9 cellular contexts compared by ENCODE assay signal in genomic region chr2:6826081-6826913, GRCh38. TPM values are rescaled to one million over a fixed set of nuclear protein-coding genes. Genes with fewer than 3 reads are reported as not detected.
DNase-seq lines count a peak whose midpoint lies in the region; ATAC-seq and TF ChIP-seq lines count a peak whose summit lies in the region.
"Had no signal": no experiment of that assay in that cellular context is flagged by ENCODE, and none has a peak within 500 bp of the region (broad histone marks: within the 10 kb centered on the region; RNA-seq: fewer than 3 reads in every experiment).

No MANE protein-coding gene starts in this region.

- H3K36me3 ChIP-seq in BE2C: no peaks in the 10 kb centered on the region

- H3K4me3 ChIP-seq in BE2C (ENCODE audit: low read depth, low read length) (no peak overlapping the region), skeletal muscle cell (ENCODE audit: low read depth, low read length) (no peak overlapping the region)

- ATAC-seq in GM18858 (IDR thresholded peaks at IDR 0.05; ENCODE audit: unreplicated experiment) (peak; percentile 85), HG03025 (IDR thresholded peaks at IDR 0.05; ENCODE audit: low FRiP score, unreplicated experiment) (peak; percentile 80)
- peak; percentile 91 for ATAC-seq in activated CD8-positive, alpha-beta memory T cell treated with anti-CD3 and anti-CD28 coated beads, Interleukin-2, amount 10 ng/mL, durations not matched to agents 7 days and 5 days

- H3K4me1 ChIP-seq in BE2C: peaks cover 23% of the 10 kb centered on the region

- peaks cover 14% of the 10 kb centered on the region for H3K4me1 Mint-ChIP-seq in activated CD8-positive, alpha-beta memory T cell treated with anti-CD3 and anti-CD28 coated beads, Interleukin-2, amount 10 ng/mL, durations not matched to agents 7 days and 5 days

- H3K27me3 ChIP-seq in BE2C: no peaks in the 10 kb centered on the region

- CTCF ChIA-PET in activated CD8-positive, alpha-beta memory T cell treated with anti-CD3 and anti-CD28 coated beads, Interleukin-2, amount 10 ng/mL, durations not matched to agents 7 days and 5 days (lab: Charles Lee): interaction anchor here (0.8 to 1.5 kb wide), 12 partner anchors 9 to 220 kb away, joined by 3 to 7 read pairs (median 3); partner anchors contain the start of gene CMPK2

- TF ChIP-seq CTCF in BE2C (IDR thresholded peaks at IDR 0.05; ENCODE audit: low read depth, low read length): peak; percentile 75

- H3K36me3 Mint-ChIP-seq in activated CD8-positive, alpha-beta memory T cell treated with anti-CD3 and anti-CD28 coated beads, Interleukin-2, amount 10 ng/mL, durations not matched to agents 7 days and 5 days: peaks cover 24% of the 10 kb centered on the region

- DNase-seq in BE2C: peak; percentile 33
- DNase-seq in NCI-H748 treated with DMSO at 0.1 percent for 48 hours (lab: John Stamatoyannopoulos, UW): peak; percentile 49
- DNase-seq in activated CD8-positive, alpha-beta memory T cell treated with anti-CD3 and anti-CD28 coated beads, Interleukin-2, amount 10 ng/mL, durations not matched to agents 7 days and 5 days: peak; percentile 78
- DNase-seq in fibroblast of the conjunctiva (ENCODE audit: low read depth): peak; percentile 64
- peak; percentile 38 for DNase-seq in skeletal muscle cell (ENCODE audit: low read depth)
- no peak for DNase-seq in putamen (ENCODE audit: low spot score)

- H3K27me3 Mint-ChIP-seq in activated CD8-positive, alpha-beta memory T cell treated with anti-CD3 and anti-CD28 coated beads, Interleukin-2, amount 10 ng/mL, durations not matched to agents 7 days and 5 days: peaks cover 5% of the 10 kb centered on the region

- peaks cover 9% of the 10 kb centered on the region for H3K9me3 Mint-ChIP-seq in activated CD8-positive, alpha-beta memory T cell treated with anti-CD3 and anti-CD28 coated beads, Interleukin-2, amount 10 ng/mL, durations not matched to agents 7 days and 5 days (ENCODE audit: low read depth)

- no peaks in the 10 kb centered on the region for H3K9me3 ChIP-seq in BE2C

- H3K27ac Mint-ChIP-seq in activated CD8-positive, alpha-beta memory T cell treated with anti-CD3 and anti-CD28 coated beads, Interleukin-2, amount 10 ng/mL, durations not matched to agents 7 days and 5 days: no peak overlapping the region
- H3K27ac Mint-ChIP-seq: T-helper 1 cell treated with Interleukin-12 subunit alpha and Interleukin-12 subunit beta and Interleukin-4 antibody, amounts not matched to agents 30 μg/mL and 1 μg/mL, for 36 hours had no signal

- H3K4me3 Mint-ChIP-seq in activated CD8-positive, alpha-beta memory T cell treated with anti-CD3 and anti-CD28 coated beads, Interleukin-2, amount 10 ng/mL, durations not matched to agents 7 days and 5 days: no peak overlapping the region
- H3K4me3 Mint-ChIP-seq: T-helper 1 cell treated with Interleukin-12 subunit alpha and Interleukin-12 subunit beta and Interleukin-4 antibody, amounts not matched to agents 30 μg/mL and 1 μg/mL, for 36 hours had no signal

RNA-seq across cellular contexts. Expression of gene CMPK2, which starts 39.4 kb away (rescaled TPM):
- polyA plus RNA-seq in BE2C (2012; ENCODE audit: insufficient read depth, insufficient read length, low read depth): 5.1 TPM
- 100 to 1,000 TPM in 1 of 2 experiments, 10 to 100 TPM in 1; 81.3 to 164 TPM for total RNA-seq in activated CD8-positive, alpha-beta memory T cell treated with anti-CD3 and anti-CD28 coated beads, Interleukin-2, amount 10 ng/mL, durations not matched to agents 7 days and 5 days

RNA-seq across cellular contexts. Expression of gene RSAD2, which starts 51.3 kb away (rescaled TPM):
- polyA plus RNA-seq in BE2C (2012; ENCODE audit: insufficient read depth, insufficient read length, low read depth): 0.46 TPM
- total RNA-seq in activated CD8-positive, alpha-beta memory T cell treated with anti-CD3 and anti-CD28 coated beads, Interleukin-2, amount 10 ng/mL, durations not matched to agents 7 days and 5 days: 100 to 1,000 TPM in 1 of 2 experiments, 10 to 100 TPM in 1; 83.0 to 183 TPM
